28 cellular contexts compared by ENCODE assay signal in the genomic region with DNA sequence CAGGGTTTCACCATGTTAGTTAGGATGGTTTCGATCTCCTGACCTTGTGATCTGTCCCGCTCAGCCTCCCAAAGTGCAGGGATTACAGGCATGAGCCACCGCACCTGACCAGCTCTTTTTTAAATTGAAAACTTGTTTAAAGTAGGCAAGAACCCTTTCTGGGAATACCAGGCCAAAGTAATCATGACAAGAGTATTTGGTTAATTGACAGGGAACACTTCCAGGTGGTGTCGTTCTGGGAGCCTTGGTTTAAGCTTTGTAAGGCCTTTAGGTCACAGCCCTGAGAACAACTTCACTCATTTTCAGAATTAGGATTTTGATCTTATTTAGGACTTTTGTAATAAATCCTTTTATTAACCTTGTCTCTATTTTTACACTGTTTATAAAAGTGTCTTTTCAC.
"Had no signal": no experiment of that assay in that cellular context is flagged by ENCODE, and none has a peak within 500 bp of the region (broad histone marks: within the 10 kb centered on the region; RNA-seq: fewer than 3 reads in every experiment).

No MANE protein-coding gene starts in this region.

- ATAC-seq: activated naive CD8-positive, alpha-beta T cell treated with anti-CD3 and anti-CD28 coated beads, Interleukin-2, amount 50 U/mL, for 24 hours; PC-3 had no signal

- H3K9me3 ChIP-seq: Peyer's patch, SJSA1, SK-N-SH had no signal

- FAIRE-seq: bronchial epithelial cell, TTC549 had no signal

- H3K36me3 ChIP-seq: Peyer's patch had no signal

- DNase-seq: activated CD4-positive, alpha-beta T cell treated with anti-CD3 and anti-CD28 coated beads, Interleukin-2, amount 10 ng/mL, durations not matched to agents 24 days and 14 days; activated CD4-positive, alpha-beta T cell treated with anti-CD3 and anti-CD28 coated beads, Interleukin-2, amount 50 U/mL, for 48 hours; activated CD8-positive, alpha-beta memory T cell treated with anti-CD3 and anti-CD28 coated beads, Interleukin-2, amount 50 U/mL, for 48 hours; activated effector memory CD4-positive, alpha-beta T cell treated with Interleukin-2 at 50 U/mL for 16 hours; activated naive CD4-positive, alpha-beta T cell treated with anti-CD3 and anti-CD28 coated beads, Interleukin-2, amount 10 ng/mL, durations not matched to agents 7 days and 5 days; activated naive CD8-positive, alpha-beta T cell treated with anti-CD3 and anti-CD28 coated beads, Interleukin-2, amount 50 U/mL, for 24 hours; activated T-cell treated with anti-CD3 and anti-CD28 coated beads, Interleukin-2, amount 50 U/mL, for 48 hours; anterior cingulate cortex; caudate nucleus; Karpas-422; KBM-7; NCI-H1105; NCI-H1417 treated with DMSO at 0.1 percent for 48 hours; NCI-H187 treated with DMSO at 0.1 percent for 48 hours; NCI-H2081; NCI-H2171 treated with DMSO at 0.1 percent for 48 hours; NCI-H2227 treated with DMSO at 0.1 percent for 48 hours; NCI-H510A treated with DMSO at 0.1 percent for 48 hours; NCI-H526 treated with DMSO at 0.1 percent for 48 hours; NCI-H774; PC-3; Peyer's patch; RPMI8226; SHP77 treated with DMSO at 0.1 percent for 48 hours; SK-N-SH had no signal

- H3K27me3 ChIP-seq: Peyer's patch, SJSA1 had no signal

- H3K27ac ChIP-seq: Peyer's patch, SJSA1 had no signal

- H3K4me1 ChIP-seq: Peyer's patch had no signal

- H3K4me3 ChIP-seq: Peyer's patch, SJSA1 had no signal
